Comparison of ENCODE assay signal across 1 cellular context in genomic region chr15:81400640-81401236, GRCh38.
TF ChIP-seq lines count a peak whose summit lies in the region.

No MANE protein-coding gene starts in this region.

TF ChIP-seq in WTC11, 78 proteins besides CTCF, POLR2A, EP300 and RAD21 (continued from another document):
- TF ChIP-seq USF1 (CRISPR knock-in tag; IDR thresholded peaks at IDR 0.05), result no peak
- TF ChIP-seq E2F5 (CRISPR knock-in tag; IDR thresholded peaks at IDR 0.05), result no peak
- TF ChIP-seq ZNF263 (CRISPR knock-in tag; IDR thresholded peaks at IDR 0.05; ENCODE audit: low read depth), result no peak
- TF ChIP-seq AR (CRISPR knock-in tag; IDR thresholded peaks at IDR 0.05), result no peak
- no peak for TF ChIP-seq ATF3 (CRISPR knock-in tag; conservative IDR thresholded peaks at IDR 0.05)
- no peak for TF ChIP-seq GTF2I (CRISPR knock-in tag; conservative IDR thresholded peaks at IDR 0.05)
- TF ChIP-seq ZNF425 (CRISPR knock-in tag; conservative IDR thresholded peaks at IDR 0.05), result no peak
- TF ChIP-seq ERG (CRISPR knock-in tag; IDR thresholded peaks at IDR 0.05), result no peak
- TF ChIP-seq CREB1 (CRISPR knock-in tag; IDR thresholded peaks at IDR 0.05), result no peak
- no peak for TF ChIP-seq ZNF121 (CRISPR knock-in tag; IDR thresholded peaks at IDR 0.05)
- no peak for TF ChIP-seq CBFB (CRISPR knock-in tag; IDR thresholded peaks at IDR 0.05; ENCODE audit: low read depth)
